Comparison of ENCODE assay signal across 12 cellular contexts in genomic region chr14:61145258-61145902, GRCh38.
A peak's percentile ranks its signal among the peaks of the same experiment; 100 is the strongest.
DNase-seq lines count a peak whose midpoint lies in the region; ATAC-seq and TF ChIP-seq lines count a peak whose summit lies in the region.
"Had no signal": no experiment of that assay in that cellular context is flagged by ENCODE, and none has a peak within 500 bp of the region (broad histone marks: within the 10 kb centered on the region; RNA-seq: fewer than 3 reads in every experiment).

No MANE protein-coding gene starts in this region.

- no peak overlapping the region for H3K27ac Mint-ChIP-seq in activated T-cell treated with anti-CD3 and anti-CD28 coated beads, Interleukin-2, amount 50 U/mL, for 72 hours

- H3K4me3 ChIP-seq in SK-N-MC: peak overlapping the region; percentile 37
- H3K4me3 ChIP-seq in heart right ventricle: no peak overlapping the region
- peak overlapping the region in 2 of 3 donors; percentile 24 to 49 for H3K4me3 ChIP-seq in skeletal muscle tissue (ENCODE audit: low read length in 3 of 3)
- H3K4me3 ChIP-seq: uterus had no signal

- no peak overlapping the region for H3K4me3 Mint-ChIP-seq in activated T-cell treated with anti-CD3 and anti-CD28 coated beads, Interleukin-2, amount 50 U/mL, for 72 hours

- H3K9ac ChIP-seq in SK-N-MC (ENCODE audit: insufficient read length) (no peak overlapping the region), skeletal muscle tissue (ENCODE audit: low read depth in 1 of 3, low read length in 3 of 3) (peak overlapping the region; percentile 39 to 77 (median 71))

- 43 to 49% methylated on average over 7 of the region's 7 CpGs for WGBS in heart right ventricle, 2 donors

- peaks cover 0 to under 1% (median 0%) of the 10 kb centered on the region in 7 donors for H3K27me3 ChIP-seq in heart right ventricle
- no peaks in the 10 kb centered on the region for H3K27me3 ChIP-seq in skeletal muscle tissue (ENCODE audit: control insufficient read depth in 3 of 3, insufficient read depth in 3 of 3, low read length in 3 of 3)
- H3K27me3 ChIP-seq: uterus had no signal

- peak overlapping the region; percentile 94 for H3K27ac ChIP-seq in SK-N-MC
- H3K27ac ChIP-seq in heart right ventricle: peak overlapping the region in 8 of 10 donors; percentile 35 to 78 (median 58)
- peak overlapping the region; percentile 95 for H3K27ac ChIP-seq in skeletal muscle tissue (ENCODE audit: low read depth, low read length)

- ATAC-seq in heart right ventricle: peak; percentile 26 to 67 (median 62)
- no peak for ATAC-seq in HG02588 (IDR thresholded peaks at IDR 0.05; ENCODE audit: unreplicated experiment)
- no peak for ATAC-seq in activated T-cell treated with anti-CD3 and anti-CD28 coated beads, Interleukin-2, amount 50 U/mL, for 72 hours (replicated peaks in 1 of 2)
- ATAC-seq: HCT116 had no signal

- TF ChIP-seq CTCF in heart right ventricle (IDR thresholded peaks at IDR 0.05): no peak

- H3K36me3 ChIP-seq in SK-N-MC (ENCODE audit: insufficient read depth, low read length): no peaks in the 10 kb centered on the region
- H3K36me3 ChIP-seq in heart right ventricle: no peaks in the 10 kb centered on the region
- H3K36me3 ChIP-seq in skeletal muscle tissue (ENCODE audit: control insufficient read depth in 3 of 3, insufficient read depth in 3 of 3, low read length in 3 of 3): no peaks in the 10 kb centered on the region
- H3K36me3 ChIP-seq: uterus had no signal

- H3K4me1 ChIP-seq in heart right ventricle (peaks cover 0 to 28% (median 5%) of the 10 kb centered on the region in 9 donors), skeletal muscle tissue (ENCODE audit: control insufficient read depth in 3 of 3, insufficient read depth in 3 of 3, low read length in 3 of 3) (peaks cover 35 to 65% (median 42%) of the 10 kb centered on the region in 3 donors)
- H3K4me1 ChIP-seq: uterus had no signal

- peaks cover 7 to 11% of the 10 kb centered on the region in 2 donors for H3K9me3 Mint-ChIP-seq in activated T-cell treated with anti-CD3 and anti-CD28 coated beads, Interleukin-2, amount 50 U/mL, for 72 hours

- peaks cover 15% of the 10 kb centered on the region for H3K27me3 Mint-ChIP-seq in activated T-cell treated with anti-CD3 and anti-CD28 coated beads, Interleukin-2, amount 50 U/mL, for 72 hours (ENCODE audit: low read depth)

- no peaks in the 10 kb centered on the region for H3K4me1 Mint-ChIP-seq in activated T-cell treated with anti-CD3 and anti-CD28 coated beads, Interleukin-2, amount 50 U/mL, for 72 hours (ENCODE audit: low read depth)

- peaks cover 5 to 9% of the 10 kb centered on the region in 2 donors for H3K36me3 Mint-ChIP-seq in activated T-cell treated with anti-CD3 and anti-CD28 coated beads, Interleukin-2, amount 50 U/mL, for 72 hours (ENCODE audit: insufficient read depth in 2 of 2)

- H3K9me3 ChIP-seq in SK-N-MC (ENCODE audit: low read depth, low read length) (no peaks in the 10 kb centered on the region; the same call in 1 of the 2 replicates), heart right ventricle (peaks cover 0 to 19% (median 0%) of the 10 kb centered on the region in 11 donors), skeletal muscle tissue (ENCODE audit: control insufficient read depth in 3 of 3, low read length in 3 of 3) (no peaks in the 10 kb centered on the region)
- H3K9me3 ChIP-seq: uterus had no signal

- intact Hi-C loops in heart right ventricle (cut with DNase I): no loop called here

- DNase-seq in H4 (ENCODE audit: low spot score): peak; percentile 88
- DNase-seq in SK-N-MC (ENCODE audit: low read depth, low spot score): no peak
- DNase-seq in heart right ventricle: peak in 1 of 2 donors; percentile 17
- DNase-seq in activated CD4-positive, alpha-beta T cell treated with anti-CD3 and anti-CD28 coated beads for 1 hour: no peak
- no peak for DNase-seq in cerebellum (ENCODE audit: low spot score)
- no peak for DNase-seq in activated T-cell treated with anti-CD3 and anti-CD28 coated beads, Interleukin-2, amount 50 U/mL, for 72 hours
- DNase-seq: activated CD4-positive, CD25-positive, alpha-beta regulatory T cell treated with anti-CD3 and anti-CD28 coated beads, Interleukin-2, amount 50 U/mL, for 72 hours; posterior cingulate gyrus had no signal

Comparison
In these comparisons a context has a peak if more than half of its experiments do, and no peak if none do; other contexts are left out.
1. H3K4me3 ChIP-seq: peak in SK-N-MC (single experiment) and skeletal muscle tissue (2 of 3); none in heart right ventricle (0 of 10).
2. ATAC-seq: peak in heart right ventricle (8 of 8); none in HG02588 (single experiment) and activated T-cell treated with anti-CD3 and anti-CD28 coated beads, Interleukin-2, amount 50 U/mL, for 72 hours (0 of 2).
3. Peak in every context shown above with its lines, with median percentiles within 50 percentile points of each other: H3K27ac ChIP-seq.